19 cellular contexts compared by ENCODE assay signal in the genomic region with DNA sequence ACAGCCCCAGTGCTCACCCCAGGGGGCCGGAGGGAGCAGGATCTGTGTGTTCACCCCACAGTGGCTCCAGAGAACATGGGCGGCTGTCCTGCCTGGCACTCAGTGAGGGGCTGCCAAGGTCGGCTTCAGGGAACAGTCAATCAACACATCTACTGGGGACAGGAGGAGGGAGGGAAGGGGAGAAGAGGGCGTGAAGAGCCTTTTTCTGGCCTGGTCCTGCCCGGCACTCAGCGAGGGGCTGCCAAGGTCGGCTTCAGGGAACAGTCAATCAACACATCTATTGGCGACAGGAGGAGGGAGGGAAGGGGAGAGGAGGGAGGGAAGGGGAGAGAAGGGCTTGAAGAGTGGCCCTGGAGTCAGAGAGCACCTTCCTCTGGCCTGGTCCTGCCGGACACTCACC.
"Had no signal": no experiment of that assay in that cellular context is flagged by ENCODE, and none has a peak within 500 bp of the region (broad histone marks: within the 10 kb centered on the region; RNA-seq: fewer than 3 reads in every experiment).

No MANE protein-coding gene starts in this region.

- H3K36me3 ChIP-seq: ascending aorta, pancreas, stomach, WERI-Rb-1 had no signal

- H3K9me3 ChIP-seq: ascending aorta, pancreas, stomach, testis had no signal

- H3K27ac ChIP-seq: ascending aorta, pancreas, stomach, testis, WERI-Rb-1 had no signal

- H3K4me3 Mint-ChIP-seq: activated naive CD4-positive, alpha-beta T cell treated with anti-CD3 and anti-CD28 coated beads, Interleukin-2, amount 10 ng/mL, durations not matched to agents 7 days and 5 days; naive thymus-derived CD8-positive, alpha-beta T cell; type B pancreatic cell had no signal

- H3K36me3 Mint-ChIP-seq: activated naive CD4-positive, alpha-beta T cell treated with anti-CD3 and anti-CD28 coated beads, Interleukin-2, amount 10 ng/mL, durations not matched to agents 7 days and 5 days; naive thymus-derived CD8-positive, alpha-beta T cell; type B pancreatic cell had no signal

- H3K4me1 ChIP-seq: ascending aorta, pancreas, stomach, testis had no signal

- H3K27ac Mint-ChIP-seq: activated naive CD4-positive, alpha-beta T cell treated with anti-CD3 and anti-CD28 coated beads, Interleukin-2, amount 10 ng/mL, durations not matched to agents 7 days and 5 days; naive thymus-derived CD8-positive, alpha-beta T cell; type B pancreatic cell had no signal

- H3K27me3 ChIP-seq: ascending aorta, pancreas, testis had no signal

- H3K9me3 Mint-ChIP-seq: type B pancreatic cell had no signal

- ATAC-seq: naive thymus-derived CD8-positive, alpha-beta T cell; pancreas had no signal

- DNase-seq: activated CD4-positive, alpha-beta T cell treated with anti-CD3 and anti-CD28 coated beads for 48 hours; activated CD8-positive, alpha-beta memory T cell treated with anti-CD3 and anti-CD28 coated beads, Interleukin-2, amount 50 U/mL, for 48 hours; activated effector memory CD4-positive, alpha-beta T cell treated with Interleukin-2 at 50 U/mL for 16 hours; activated T-cell treated with anti-CD3 and anti-CD28 coated beads, Interleukin-2, amount 50 U/mL, for 48 hours; cerebellar nuclear complex; cortex of kidney; erythroblast; foreskin melanocyte; mesendoderm; stimulated activated CD4-positive, alpha-beta T cell treated with anti-CD3 and anti-CD28 coated beads, Interleukin-2, amount 100 ng/mL, for 48 hours; stomach; SW 1271; testis; WERI-Rb-1 had no signal

- H3K4me3 ChIP-seq: ascending aorta, pancreas, stomach, testis had no signal
